25 cellular contexts compared by ENCODE assay signal in genomic region chr7:148972360-148972759, GRCh38. TPM values are rescaled to one million over a fixed set of nuclear protein-coding genes. Genes with fewer than 3 reads are reported as not detected.
DNase-seq lines count a peak whose midpoint lies in the region; ATAC-seq, FAIRE-seq and TF ChIP-seq lines count a peak whose summit lies in the region.
"Had no signal": no experiment of that assay in that cellular context is flagged by ENCODE, and none has a peak within 500 bp of the region (broad histone marks: within the 10 kb centered on the region; RNA-seq: fewer than 3 reads in every experiment).

No MANE protein-coding gene starts in this region.

- TF ChIP-seq CTCF in GM23338 (conservative IDR thresholded peaks at IDR 0.05; ENCODE audit: low read depth in 2 of 2) (no peak), K562 (IDR thresholded peaks at IDR 0.05 in 2 of 3, conservative IDR thresholded peaks at IDR 0.05 in 1 of 3; ENCODE audit: insufficient read depth in 2 of 3, low read depth in 1 of 3, low read length in 3 of 3) (no peak), gastroesophageal sphincter (IDR thresholded peaks at IDR 0.05) (no peak)

- no peak overlapping the region for H3K9ac ChIP-seq in K562 (ENCODE audit: insufficient read depth in 1 of 2, low read depth in 2 of 2, low read length in 2 of 2)
- H3K9ac ChIP-seq: SK-N-SH had no signal

- no peaks in the 10 kb centered on the region for H3K36me3 ChIP-seq in GM23338 (ENCODE audit: insufficient read depth)
- H3K36me3 ChIP-seq in K562 (ENCODE audit: control insufficient read depth, insufficient read depth, low read length): no peaks in the 10 kb centered on the region
- H3K36me3 ChIP-seq in gastroesophageal sphincter: no peaks in the 10 kb centered on the region

- ATAC-seq in GM23338 (no peak), K562 (no peak), gastroesophageal sphincter (no peak)
- ATAC-seq in activated CD4-positive, alpha-beta T cell treated with anti-CD3 and anti-CD28 coated beads for 36 hours: no peak
- ATAC-seq: left ventricle myocardium superior had no signal

- no peak overlapping the region for H3K27ac Mint-ChIP-seq in GM23338
- no peak overlapping the region for H3K27ac Mint-ChIP-seq in activated CD4-positive, alpha-beta T cell treated with anti-CD3 and anti-CD28 coated beads for 36 hours
- H3K27ac Mint-ChIP-seq: activated CD4-positive, alpha-beta memory T cell treated with anti-CD3 and anti-CD28 coated beads for 36 hours; activated naive CD8-positive, alpha-beta T cell treated with anti-CD3 and anti-CD28 coated beads, Interleukin-2, amount 10 ng/mL, durations not matched to agents 7 days and 5 days; mesothelial cell of epicardium; T-helper 2 cell treated with Interferon-gamma antibody and Interleukin-4, amounts not matched to agents 5 μg/mL and 100 μg/mL, for 36 hours had no signal

- TF ChIP-seq EP300 in K562 (IDR thresholded peaks at IDR 0.05; ENCODE audit: low read length): no peak
- no peak for TF ChIP-seq EP300 in gastroesophageal sphincter (IDR thresholded peaks at IDR 0.05)

- WGBS in K562 (ENCODE audit: insufficient coverage, low coverage, missing lambda C conversion rate): 52% methylated on average over 7 of the region's 7 CpGs
- WGBS in gastroesophageal sphincter (ENCODE audit: low coverage in 1 of 2), 2 donors: 63 to 68% methylated on average over 2 to 7 of the region's 7 CpGs

- peak overlapping the region; percentile 32; the same call in 1 of the 2 replicates for H2AFZ ChIP-seq in GM23338
- H2AFZ ChIP-seq in K562 (ENCODE audit: low read depth, low read length): no peak overlapping the region

- in situ Hi-C loops in K562 (cut with MboI): loop anchor here (25.0 kb wide), 1 partner anchor 385 kb away; the partner anchor contains the start of gene C7orf33

- no peaks in the 10 kb centered on the region for H3K36me3 Mint-ChIP-seq in GM23338 (ENCODE audit: low read depth)
- no peaks in the 10 kb centered on the region for H3K36me3 Mint-ChIP-seq in activated CD4-positive, alpha-beta T cell treated with anti-CD3 and anti-CD28 coated beads for 36 hours (ENCODE audit: low read depth)
- H3K36me3 Mint-ChIP-seq: activated CD4-positive, alpha-beta memory T cell treated with anti-CD3 and anti-CD28 coated beads for 36 hours; activated naive CD8-positive, alpha-beta T cell treated with anti-CD3 and anti-CD28 coated beads, Interleukin-2, amount 10 ng/mL, durations not matched to agents 7 days and 5 days; mesothelial cell of epicardium; naive B cell had no signal

- BruUV-seq in K562 (replicated peaks; lab: Mats Ljungman, UMichigan): no TSS peak

- peaks cover 8% of the 10 kb centered on the region for H3K27me3 Mint-ChIP-seq in GM23338 (ENCODE audit: insufficient read depth, low read depth, poor library complexity)
- no peaks in the 10 kb centered on the region for H3K27me3 Mint-ChIP-seq in activated CD4-positive, alpha-beta T cell treated with anti-CD3 and anti-CD28 coated beads for 36 hours
- H3K27me3 Mint-ChIP-seq: activated CD4-positive, alpha-beta memory T cell treated with anti-CD3 and anti-CD28 coated beads for 36 hours; activated naive CD8-positive, alpha-beta T cell treated with anti-CD3 and anti-CD28 coated beads, Interleukin-2, amount 10 ng/mL, durations not matched to agents 7 days and 5 days had no signal

- DNase-seq in GM23338 (ENCODE audit: low spot score) (no peak), MV-4-11 (lab: John Stamatoyannopoulos, UW) (peak; percentile 51), K562 (ENCODE audit: extremely low read depth in 1 of 4, low spot score in 3 of 4) (no peak), posterior vena cava (ENCODE audit: low spot score) (peak; percentile 61), hepatic stellate cell (ENCODE audit: low spot score) (no peak)
- no peak for DNase-seq in activated CD4-positive, alpha-beta T cell treated with anti-CD3 and anti-CD28 coated beads for 36 hours
- DNase-seq: activated CD4-positive, alpha-beta memory T cell treated with anti-CD3 and anti-CD28 coated beads for 36 hours; activated CD4-positive, CD25-positive, alpha-beta regulatory T cell; activated CD8-positive, alpha-beta memory T cell treated with anti-CD3 and anti-CD28 coated beads, Interleukin-2, amount 50 U/mL, for 4 hours; activated naive CD8-positive, alpha-beta T cell treated with anti-CD3 and anti-CD28 coated beads, Interleukin-2, amount 10 ng/mL, durations not matched to agents 7 days and 5 days; CD4-positive, alpha-beta memory T cell; left ventricle myocardium superior; naive B cell; NCI-H1092 treated with DMSO at 0.1 percent for 48 hours; NCI-H1930; NCI-H226; NCI-H748 treated with DMSO at 0.1 percent for 48 hours; nucleus accumbens; SK-N-SH; stimulated activated naive CD4-positive, alpha-beta T cell treated with Interleukin-2 at 50 U/mL for 16 hours had no signal

- TF ChIP-seq RAD21 in K562 (CRISPR knock-in tag; conservative IDR thresholded peaks at IDR 0.05 in 1 of 2, IDR thresholded peaks at IDR 0.05 in 1 of 2): no peak

- TF ChIP-seq POLR2A in K562 (conservative IDR thresholded peaks at IDR 0.05) (no peak), gastroesophageal sphincter (IDR thresholded peaks at IDR 0.05) (no peak)

- no peak for FAIRE-seq in K562 (lab: Jason Lieb, UNC)
- FAIRE-seq: endothelial cell of umbilical vein, islet of Langerhans had no signal

- no peaks in the 10 kb centered on the region for H3K27me3 ChIP-seq in GM23338 (ENCODE audit: insufficient read depth)
- H3K27me3 ChIP-seq in K562 (ENCODE audit: control insufficient read depth in 2 of 2, insufficient read depth in 2 of 2, low read length in 2 of 2): no peaks in the 10 kb centered on the region
- H3K27me3 ChIP-seq in gastroesophageal sphincter: no peaks in the 10 kb centered on the region

- no peak overlapping the region for H3K4me3 ChIP-seq in GM23338
- no peak overlapping the region for H3K4me3 ChIP-seq in K562
- H3K4me3 ChIP-seq in gastroesophageal sphincter: no peak overlapping the region

- no peaks in the 10 kb centered on the region for H3K9me2 ChIP-seq in GM23338 (ENCODE audit: insufficient read depth)
- H3K9me2 ChIP-seq: SK-N-SH had no signal

- POLR2A ChIA-PET in K562 (lab: Yijun Ruan, JAX): interaction anchor here (1.1 to 1.2 kb wide), 2 partner anchors 13 to 116 kb away, joined by 3 read pairs; no protein-coding TSS in a partner anchor
- POLR2A ChIA-PET in activated CD4-positive, alpha-beta T cell treated with anti-CD3 and anti-CD28 coated beads for 36 hours (lab: Charles Lee): no interaction called here

- H3K27ac ChIP-seq in GM23338 (ENCODE audit: low read depth) (no peak overlapping the region), K562 (ENCODE audit: extremely low read depth, low read depth, low read length) (no peak overlapping the region), gastroesophageal sphincter (no peak overlapping the region)

- H3K4me1 ChIP-seq in GM23338 (ENCODE audit: insufficient read depth): peaks cover 20% of the 10 kb centered on the region
- H3K4me1 ChIP-seq in K562 (replicated peaks in 1 of 2; ENCODE audit: control insufficient read depth in 2 of 2, insufficient read depth in 2 of 2, low read length in 2 of 2): peaks cover 0 to 10% of the 10 kb centered on the region in 2 experiments; a peak in 3 of 5 replicates
- H3K4me1 ChIP-seq in gastroesophageal sphincter: no peaks in the 10 kb centered on the region

- no peak overlapping the region for H3K4me2 ChIP-seq in GM23338
- H3K4me2 ChIP-seq in K562 (ENCODE audit: insufficient read depth, low read length): no peak overlapping the region
- H3K4me2 ChIP-seq: SK-N-SH had no signal

- no peaks in the 10 kb centered on the region for H4K20me1 ChIP-seq in GM23338 (replicated peaks; ENCODE audit: insufficient read depth)
- no peaks in the 10 kb centered on the region for H4K20me1 ChIP-seq in K562 (replicated peaks; ENCODE audit: control insufficient read depth, insufficient read depth, low read length)

- H3K9me3 Mint-ChIP-seq in GM23338: no peaks in the 10 kb centered on the region
- H3K9me3 Mint-ChIP-seq in activated CD4-positive, alpha-beta T cell treated with anti-CD3 and anti-CD28 coated beads for 36 hours (ENCODE audit: low read depth): no peaks in the 10 kb centered on the region
- H3K9me3 Mint-ChIP-seq: activated CD4-positive, alpha-beta memory T cell treated with anti-CD3 and anti-CD28 coated beads for 36 hours; activated naive CD8-positive, alpha-beta T cell treated with anti-CD3 and anti-CD28 coated beads, Interleukin-2, amount 10 ng/mL, durations not matched to agents 7 days and 5 days; CD4-positive, alpha-beta memory T cell; mesothelial cell of epicardium; naive B cell; T-helper 2 cell treated with Interferon-gamma antibody and Interleukin-4, amounts not matched to agents 5 μg/mL and 100 μg/mL, for 36 hours had no signal

- H3K9me3 ChIP-seq in K562 (replicated peaks; ENCODE audit: control insufficient read depth, insufficient read depth, low read depth, low read length) (no peaks in the 10 kb centered on the region), gastroesophageal sphincter (no peaks in the 10 kb centered on the region)
- H3K9me3 ChIP-seq: SK-N-SH had no signal

- CTCF ChIA-PET in K562 (lab: Yijun Ruan, JAX; ENCODE audit: low intra/inter-chr PET ratio): no interaction called here
- CTCF ChIA-PET in activated CD4-positive, alpha-beta T cell treated with anti-CD3 and anti-CD28 coated beads for 36 hours (lab: Charles Lee): interaction anchor here (1.0 to 1.1 kb wide), 2 partner anchors 34 to 117 kb away, joined by 4 read pairs; no protein-coding TSS in a partner anchor

- H3F3A ChIP-seq in GM23338 (replicated peaks; ENCODE audit: low read depth): 0 out of 2 replicates have a peak, but pooled peaks cover 11% of the 10 kb centered on the region

- H3K9me1 ChIP-seq in K562 (ENCODE audit: control insufficient read depth, insufficient read depth, low read length): no peaks in the 10 kb centered on the region

- intact Hi-C loops in K562 (cut with micrococcal nuclease) (no loop called here), posterior vena cava (cut with DNase I) (no loop called here)
- intact Hi-C loops in activated CD4-positive, alpha-beta T cell treated with anti-CD3 and anti-CD28 coated beads for 36 hours (cut with DNase I, micrococcal nuclease): no loop called here

- no peak overlapping the region; the same call in 2 of the 3 replicates for H3K4me3 Mint-ChIP-seq in GM23338
- H3K4me3 Mint-ChIP-seq in activated CD4-positive, alpha-beta T cell treated with anti-CD3 and anti-CD28 coated beads for 36 hours: no peak overlapping the region
- H3K4me3 Mint-ChIP-seq: activated CD4-positive, alpha-beta memory T cell treated with anti-CD3 and anti-CD28 coated beads for 36 hours; activated naive CD8-positive, alpha-beta T cell treated with anti-CD3 and anti-CD28 coated beads, Interleukin-2, amount 10 ng/mL, durations not matched to agents 7 days and 5 days; CD4-positive, alpha-beta memory T cell; mesothelial cell of epicardium; T-helper 2 cell treated with Interferon-gamma antibody and Interleukin-4, amounts not matched to agents 5 μg/mL and 100 μg/mL, for 36 hours had no signal

- H3K4me1 Mint-ChIP-seq in GM23338: peaks cover 16% of the 10 kb centered on the region
- H3K4me1 Mint-ChIP-seq in activated CD4-positive, alpha-beta T cell treated with anti-CD3 and anti-CD28 coated beads for 36 hours: no peaks in the 10 kb centered on the region
- H3K4me1 Mint-ChIP-seq: activated naive CD8-positive, alpha-beta T cell treated with anti-CD3 and anti-CD28 coated beads, Interleukin-2, amount 10 ng/mL, durations not matched to agents 7 days and 5 days; CD4-positive, alpha-beta memory T cell; mesothelial cell of epicardium had no signal

- H3K79me2 ChIP-seq in GM23338 (replicated peaks; ENCODE audit: insufficient read depth) (no peaks in the 10 kb centered on the region), K562 (ENCODE audit: control insufficient read depth, insufficient read depth, low read length) (no peaks in the 10 kb centered on the region)

RNA-seq across cellular contexts. Expression of gene PDIA4, which starts 55.9 kb away (rescaled TPM):
- 326 and 332 TPM in 2 replicates for total RNA-seq in GM23338 (2014; rRNA removed; shearing (Covaris generic))
- polyA plus RNA-seq in GM23338 (2016; fragmentation: Nextera tagmentation; extraction: Ambion mirVana): 194 and 196 TPM in 2 replicates
- 187 and 270 TPM in 2 replicates for total RNA-seq in K562 (2011; cell fraction: chromatin; rRNA removed; ENCODE audit: low replicate concordance)
- 352 and 378 TPM in 2 replicates for total RNA-seq in K562 (2011; cell fraction: nucleolus; rRNA removed)
- total RNA-seq in K562 (2011; cell fraction: nucleoplasm; rRNA removed): 244 and 324 TPM in 2 replicates
- 158 and 178 TPM in 2 replicates for total RNA-seq in K562 (2014; rRNA removed)
- 82.7 and 91.5 TPM in 2 replicates for total RNA-seq in K562 (2014; rRNA removed; fragmentation: Illumina TruSeq; extraction: Trizol)
- total RNA-seq in K562 (2015; rRNA removed; fragmentation: Illumina TruSeq; extraction: Trizol): 136 TPM in 2 replicates
- 159 and 161 TPM in 2 replicates for total RNA-seq in K562 (2021)
- 146 and 186 TPM in 2 replicates for polyA plus RNA-seq in K562 (2011; rRNA removed)
- polyA plus RNA-seq in K562 (2011; cell fraction: cytosol; rRNA removed): 107 and 158 TPM in 2 replicates
- polyA plus RNA-seq in K562 (2011; cell fraction: nucleus; rRNA removed): 149 and 181 TPM in 2 replicates
- polyA plus RNA-seq in K562 (2012): 137 and 177 TPM in 2 replicates
- polyA plus RNA-seq in K562 (2014; fragmentation: Illumina TruSeq; extraction: Trizol): 143 and 175 TPM in 2 replicates
- 10 to 100 TPM in 1 of 2 experiments, 1 to 10 TPM in 1; 9.1 to 14.5 TPM for polyA plus RNA-seq in K562 (2014; fragmentation: Nextera tagmentation; extraction: Ambion mirVana)
- 155 and 171 TPM in 2 replicates for polyA plus RNA-seq in K562 (2014; rRNA removed)
- 147 and 177 TPM in 2 replicates for polyA minus RNA-seq in K562 (2011; rRNA and poly(A)+ RNA removed)
- polyA minus RNA-seq in K562 (2011; cell fraction: cytosol; rRNA and poly(A)+ RNA removed): 90.9 and 121 TPM in 2 replicates
- polyA minus RNA-seq in K562 (2011; cell fraction: nucleus; rRNA and poly(A)+ RNA removed): 30.0 and 68.5 TPM in 2 replicates
- total RNA-seq in posterior vena cava: 100 to 1,000 TPM in 1 of 2 donors, 10 to 100 TPM in 1; 64.8 to 117 TPM
- 10 to 100 TPM; 25.4 to 81.0 (median 46.5) TPM for total RNA-seq in gastroesophageal sphincter
- total RNA-seq in activated CD4-positive, alpha-beta T cell treated with anti-CD3 and anti-CD28 coated beads for 36 hours: 10 to 100 TPM; 88.3 to 90.1 TPM

Comparison
In these comparisons a context has a peak if more than half of its experiments do, and no peak if none do; other contexts are left out.
1. DNase-seq: peak in MV-4-11 (single experiment) and posterior vena cava (single experiment); none in GM23338 (single experiment), K562 (0 of 4), hepatic stellate cell (single experiment) and activated CD4-positive, alpha-beta T cell treated with anti-CD3 and anti-CD28 coated beads for 36 hours (single experiment).